In genomic region chr7:1931951-1932270, GRCh38 we compare ENCODE assay signal across 26 cellular contexts.
"Had no signal": no experiment of that assay in that cellular context is flagged by ENCODE, and none has a peak within 500 bp of the region (broad histone marks: within the 10 kb centered on the region; RNA-seq: fewer than 3 reads in every experiment).

No MANE protein-coding gene starts in this region.

- H3K27ac Mint-ChIP-seq: activated naive CD8-positive, alpha-beta T cell; activated T-cell treated with anti-CD3 and anti-CD28 coated beads, Interleukin-2, amount 50 U/mL, for 24 hours; activated T-helper 2 cell treated with anti-CD3 and anti-CD28 coated beads, Interferon-gamma antibody, Interleukin-2, Interleukin-4, amounts not matched to agents 10 μg/mL and 5 μg/mL and 100 μg/mL, durations not matched to agents 14 hours and 24 hours and 36 hours had no signal

- H3K36me3 ChIP-seq: thoracic aorta had no signal

- H3K9me3 ChIP-seq: SK-N-SH, thoracic aorta had no signal

- H3K27ac ChIP-seq: thoracic aorta, VCaP had no signal

- H3K4me3 ChIP-seq: lung, thoracic aorta had no signal

- ATAC-seq: left lobe of liver, sciatic nerve had no signal

- H3K9ac ChIP-seq: SK-N-SH had no signal

- FAIRE-seq: bronchial epithelial cell, endometrium, kidney, small intestine had no signal

- H3K9me3 Mint-ChIP-seq: activated T-cell treated with anti-CD3 and anti-CD28 coated beads, Interleukin-2, amount 50 U/mL, for 24 hours; activated T-helper 2 cell treated with anti-CD3 and anti-CD28 coated beads, Interferon-gamma antibody, Interleukin-2, Interleukin-4, amounts not matched to agents 10 μg/mL and 5 μg/mL and 100 μg/mL, durations not matched to agents 14 hours and 24 hours and 36 hours; type B pancreatic cell had no signal

- DNase-seq: activated CD4-positive, CD25-positive, alpha-beta regulatory T cell treated with anti-CD3 and anti-CD28 coated beads, Interleukin-2, amount 50 U/mL, for 72 hours; activated naive CD4-positive, alpha-beta T cell; activated T-cell treated with anti-CD3 and anti-CD28 coated beads, Interleukin-2, amount 50 U/mL, for 24 hours; cerebellar nuclear complex; cortex of kidney; erythroblast; kidney; posterior cingulate gyrus; SK-N-SH; small intestine; stimulated activated CD4-positive, alpha-beta T cell treated with anti-CD3 and anti-CD28 coated beads, Interleukin-15, amount 100 ng/mL, for 24 hours; stimulated activated CD8-positive, alpha-beta memory T cell treated with anti-CD3 and anti-CD28 coated beads, Interleukin-4, amount 100 ng/mL, for 48 hours; stimulated activated naive CD4-positive, alpha-beta T cell treated with Interleukin-2 at 50 U/mL for 16 hours; T-helper 2 cell had no signal

- H3K27me3 Mint-ChIP-seq: activated naive CD8-positive, alpha-beta T cell; activated T-cell treated with anti-CD3 and anti-CD28 coated beads, Interleukin-2, amount 50 U/mL, for 24 hours; type B pancreatic cell had no signal

- H3K4me3 Mint-ChIP-seq: activated naive CD8-positive, alpha-beta T cell; activated T-cell treated with anti-CD3 and anti-CD28 coated beads, Interleukin-2, amount 50 U/mL, for 24 hours; mesothelial cell of epicardium; nephron; type B pancreatic cell had no signal

- H3K4me2 ChIP-seq: SK-N-SH had no signal
